ENCODE assay signal across 22 cellular contexts in the genomic region with DNA sequence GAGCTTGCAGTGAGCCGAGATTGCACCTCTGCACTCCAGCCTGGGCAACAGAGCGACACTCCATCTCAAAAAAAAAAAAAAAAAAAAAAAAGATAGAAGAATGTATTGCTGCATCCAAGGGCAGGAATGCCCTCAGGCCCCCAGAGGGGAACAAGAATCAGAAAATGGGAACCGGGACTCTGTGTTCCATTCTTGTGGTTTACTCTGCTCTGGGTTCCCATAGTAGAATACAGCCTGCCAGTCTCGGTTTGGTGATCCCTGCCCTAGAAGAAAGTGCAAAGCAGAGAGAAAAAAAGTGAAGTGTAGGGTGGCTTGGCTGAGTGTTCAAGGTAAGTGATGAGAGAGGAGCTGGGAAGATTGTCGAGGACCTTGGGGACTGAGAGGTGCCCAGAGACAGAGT. TPM values are rescaled to one million over a fixed set of nuclear protein-coding genes. Genes with fewer than 3 reads are reported as not detected.
DNase-seq lines count a peak whose midpoint lies in the region; ATAC-seq and TF ChIP-seq lines count a peak whose summit lies in the region.
"Had no signal": no experiment of that assay in that cellular context is flagged by ENCODE, and none has a peak within 500 bp of the region (broad histone marks: within the 10 kb centered on the region; RNA-seq: fewer than 3 reads in every experiment).

No MANE protein-coding gene starts in this region.

- no peaks in the 10 kb centered on the region for H3K9me3 Mint-ChIP-seq in endothelial cell (ENCODE audit: unreplicated experiment)
- H3K9me3 Mint-ChIP-seq: CD4-positive, alpha-beta T cell; GM23338 had no signal

- H3K4me3 ChIP-seq in heart right ventricle = no peak overlapping the region
- H3K4me3 ChIP-seq in tibial artery = no peak overlapping the region
- H3K4me3 ChIP-seq: GM12878, GM23338 had no signal

- intact Hi-C loops in cardiac septum (cut with DNase I) = no loop called here
- intact Hi-C loops in heart right ventricle (cut with DNase I) = no loop called here
- intact Hi-C loops in tibial artery (cut with DNase I; ENCODE audit: low total_unique reads) = no loop called here

- H3K27ac Mint-ChIP-seq in endothelial cell (ENCODE audit: unreplicated experiment) = no peak overlapping the region
- H3K27ac Mint-ChIP-seq: CD4-positive, alpha-beta T cell; GM23338 had no signal

- peaks cover 5% of the 10 kb centered on the region for H3K4me1 Mint-ChIP-seq in endothelial cell (ENCODE audit: unreplicated experiment)
- H3K4me1 Mint-ChIP-seq: GM23338 had no signal

- no peaks in the 10 kb centered on the region for H3K36me3 Mint-ChIP-seq in endothelial cell (ENCODE audit: low read depth, unreplicated experiment)

- TF ChIP-seq CTCF in heart right ventricle (IDR thresholded peaks at IDR 0.05) (no peak), endothelial cell (IDR thresholded peaks at IDR 0.05; ENCODE audit: unreplicated experiment) (no peak), tibial artery (IDR thresholded peaks at IDR 0.05) (no peak)

- H3K36me3 ChIP-seq in heart right ventricle = no peaks in the 10 kb centered on the region
- no peaks in the 10 kb centered on the region for H3K36me3 ChIP-seq in tibial artery
- H3K36me3 ChIP-seq: BE2C had no signal

- peak overlapping the region; percentile 17 for H3K4me3 Mint-ChIP-seq in endothelial cell (ENCODE audit: unreplicated experiment)
- H3K4me3 Mint-ChIP-seq: CD4-positive, alpha-beta T cell; GM23338 had no signal

- H3K4me1 ChIP-seq in heart right ventricle (peaks cover 0 to 8% (median 0%) of the 10 kb centered on the region in 9 donors), tibial artery (no peaks in the 10 kb centered on the region)
- H3K4me1 ChIP-seq: BE2C, Caco-2 had no signal

- ATAC-seq in heart right ventricle = no peak
- ATAC-seq in HG02623 (IDR thresholded peaks at IDR 0.05; ENCODE audit: unreplicated experiment) = no peak
- ATAC-seq: GM12878, GM23338 had no signal

- peaks cover 9% of the 10 kb centered on the region for H3K27me3 Mint-ChIP-seq in endothelial cell (ENCODE audit: unreplicated experiment)

- H3K27me3 ChIP-seq in heart right ventricle = peaks cover 0 to 27% (median 9%) of the 10 kb centered on the region in 7 donors
- H3K27me3 ChIP-seq in tibial artery = peaks cover 0 to 36% of the 10 kb centered on the region in 2 donors
- H3K27me3 ChIP-seq: BE2C had no signal

- 83 to 84% methylated on average over 5 of the region's 5 CpGs for WGBS in heart right ventricle, 2 donors

- peak; percentile 36 for DNase-seq in cardiac septum (ENCODE audit: low spot score)
- DNase-seq in heart right ventricle = no peak
- DNase-seq in endothelial cell (ENCODE audit: low spot score) = no peak
- DNase-seq in pons (ENCODE audit: low spot score) = peak; percentile 37
- DNase-seq in NCI-H2107 (lab: John Stamatoyannopoulos, UW) = no peak
- no peak for DNase-seq in tibial artery
- no peak for DNase-seq in stimulated activated CD4-positive, alpha-beta T cell treated with anti-CD3 and anti-CD28 coated beads, Interleukin-12 subunit alpha, Interleukin-12 subunit beta, amount 100 ng/mL, for 4 hours
- DNase-seq: BE2C; Caco-2; CD4-positive, alpha-beta T cell; DMS153; GF-D8; HCEC 1CT; NCI-H1417; NCI-H187; NCI-H2227 treated with DMSO at 0.1 percent for 48 hours; NCI-H510A treated with DMSO at 0.1 percent for 48 hours; NCI-H774 had no signal

- H3K27ac ChIP-seq in heart right ventricle (no peak overlapping the region), tibial artery (no peak overlapping the region)

- H3K9me3 ChIP-seq in heart right ventricle = no peaks in the 10 kb centered on the region
- H3K9me3 ChIP-seq in tibial artery = no peaks in the 10 kb centered on the region
- H3K9me3 ChIP-seq: BE2C, Caco-2 had no signal

RNA-seq across cellular contexts. Expression of gene KDM6B, which starts 27.4 kb away (rescaled TPM):
- 22.1 TPM for total RNA-seq in cardiac septum
- 10 to 100 TPM; 18.0 to 35.4 (median 26.9) TPM for total RNA-seq in heart right ventricle
- 10 to 100 TPM in 1 of 2 donors, 1 to 10 TPM in 1; 5.2 to 17.6 TPM for polyA plus RNA-seq in heart right ventricle
- total RNA-seq in endothelial cell (ENCODE audit: unreplicated experiment) = 47.4 TPM

RNA-seq across cellular contexts. Expression of gene TMEM88, which starts 48.3 kb away (rescaled TPM):
- 14.7 TPM for total RNA-seq in cardiac septum
- 10 to 100 TPM; 12.3 to 47.4 (median 19.3) TPM for total RNA-seq in heart right ventricle
- 100 to 1,000 TPM; 121 to 298 TPM for polyA plus RNA-seq in heart right ventricle
- total RNA-seq in endothelial cell (ENCODE audit: unreplicated experiment) = 13.6 TPM
- total RNA-seq: A172 had no signal

RNA-seq across cellular contexts. Expression of gene NAA38, which starts 50.8 kb away (rescaled TPM):
- total RNA-seq in cardiac septum = 68.8 TPM
- total RNA-seq in heart right ventricle = 100 to 1,000 TPM in 1 of 10 donors, 10 to 100 TPM in 9; 59.2 to 115 (median 73.0) TPM
- polyA plus RNA-seq in heart right ventricle = 100 to 1,000 TPM; 108 to 167 TPM
- 97.9 TPM for total RNA-seq in endothelial cell (ENCODE audit: unreplicated experiment)

RNA-seq across cellular contexts. Expression of gene CYB5D1, which starts 51.2 kb away (rescaled TPM):
- total RNA-seq in cardiac septum = 12.2 TPM
- total RNA-seq in heart right ventricle = 10 to 100 TPM; 12.7 to 20.1 (median 16.0) TPM
- polyA plus RNA-seq in heart right ventricle = 10 to 100 TPM; 10.0 to 11.6 TPM
- total RNA-seq in endothelial cell (ENCODE audit: unreplicated experiment) = 6.4 TPM

Comparison
In these comparisons a context has a peak if more than half of its experiments do, and no peak if none do; other contexts are left out.
1. DNase-seq: peak in cardiac septum (single experiment) and pons (single experiment); none in heart right ventricle (0 of 2), endothelial cell (single experiment), NCI-H2107 (single experiment), tibial artery (0 of 2) and stimulated activated CD4-positive, alpha-beta T cell treated with anti-CD3 and anti-CD28 coated beads, Interleukin-12 subunit alpha, Interleukin-12 subunit beta, amount 100 ng/mL, for 4 hours (single experiment).